In genomic region chr20:41173161-41173721, GRCh38 we compare ENCODE assay signal across 8 cellular contexts. TPM values are rescaled to one million over a fixed set of nuclear protein-coding genes. Genes with fewer than 3 reads are reported as not detected.
DNase-seq lines count a peak whose midpoint lies in the region; ATAC-seq lines count a peak whose summit lies in the region.

No MANE protein-coding gene starts in this region.

- no peak overlapping the region for H3K4me3 Mint-ChIP-seq in activated CD4-positive, alpha-beta memory T cell treated with anti-CD3 and anti-CD28 coated beads, Interleukin-2, amount 10 ng/mL, durations not matched to agents 7 days and 5 days

- no peaks in the 10 kb centered on the region for H3K27me3 Mint-ChIP-seq in activated CD4-positive, alpha-beta memory T cell treated with anti-CD3 and anti-CD28 coated beads, Interleukin-2, amount 10 ng/mL, durations not matched to agents 7 days and 5 days

- peak overlapping the region; percentile 35 for H3K27ac Mint-ChIP-seq in activated CD4-positive, alpha-beta memory T cell treated with anti-CD3 and anti-CD28 coated beads, Interleukin-2, amount 10 ng/mL, durations not matched to agents 7 days and 5 days

- CTCF ChIA-PET in activated CD4-positive, alpha-beta memory T cell treated with anti-CD3 and anti-CD28 coated beads, Interleukin-2, amount 10 ng/mL, durations not matched to agents 7 days and 5 days (lab: Charles Lee), result interaction anchor here (0.6 to 3.8 kb wide), 26 partner anchors 10 to 238 kb away, joined by 3 to 30 read pairs (median 4); partner anchors contain the start of gene LPIN3

- peak; percentile 73 for DNase-seq in CD1c-positive myeloid dendritic cell (ENCODE audit: extremely low spot score)
- peak; percentile 64 for DNase-seq in HCEC 1CT
- peak; percentile 58 for DNase-seq in NCI-H510A treated with DMSO at 0.1 percent for 48 hours (lab: John Stamatoyannopoulos, UW)
- DNase-seq in activated CD4-positive, alpha-beta memory T cell treated with anti-CD3 and anti-CD28 coated beads, Interleukin-2, amount 10 ng/mL, durations not matched to agents 7 days and 5 days, result peak; percentile 60
- DNase-seq in ecto neural progenitor cell (ENCODE audit: low spot score), result peak; percentile 89
- peak; percentile 93 for DNase-seq in medulla oblongata (ENCODE audit: extremely low spot score)
- peak; percentile 31 to 54 (median 37) for DNase-seq in stimulated activated CD4-positive, alpha-beta T cell treated with anti-CD3 and anti-CD28 coated beads, TNF-alpha, amount 100 ng/mL, for 48 hours (ENCODE audit: low read depth in 3 of 3)

- POLR2A ChIA-PET in activated CD4-positive, alpha-beta memory T cell treated with anti-CD3 and anti-CD28 coated beads, Interleukin-2, amount 10 ng/mL, durations not matched to agents 7 days and 5 days (lab: Charles Lee), result interaction anchor here (0.8 to 2.5 kb wide), 4 partner anchors 17 to 164 kb away, joined by 3 to 12 read pairs (median 6); no protein-coding TSS in a partner anchor

- H3K36me3 Mint-ChIP-seq in activated CD4-positive, alpha-beta memory T cell treated with anti-CD3 and anti-CD28 coated beads, Interleukin-2, amount 10 ng/mL, durations not matched to agents 7 days and 5 days (ENCODE audit: low read depth), result peaks cover 92% of the 10 kb centered on the region

- H3K9me3 Mint-ChIP-seq in activated CD4-positive, alpha-beta memory T cell treated with anti-CD3 and anti-CD28 coated beads, Interleukin-2, amount 10 ng/mL, durations not matched to agents 7 days and 5 days, result no peaks in the 10 kb centered on the region

- peaks cover 12% of the 10 kb centered on the region for H3K4me1 Mint-ChIP-seq in activated CD4-positive, alpha-beta memory T cell treated with anti-CD3 and anti-CD28 coated beads, Interleukin-2, amount 10 ng/mL, durations not matched to agents 7 days and 5 days

- no peak for ATAC-seq in GM21515 (IDR thresholded peaks at IDR 0.05; ENCODE audit: unreplicated experiment)

RNA-seq across cellular contexts. Expression of gene PLCG1, which starts 35.9 kb away (rescaled TPM):
- 100 to 1,000 TPM; 267 to 286 TPM for total RNA-seq in activated CD4-positive, alpha-beta memory T cell treated with anti-CD3 and anti-CD28 coated beads, Interleukin-2, amount 10 ng/mL, durations not matched to agents 7 days and 5 days

Comparison
In these comparisons a context has a peak if more than half of its experiments do, and no peak if none do; other contexts are left out.
1. DNase-seq: peak in every context shown above with its lines; median percentile 93 in medulla oblongata; 89 in ecto neural progenitor cell; 73 in CD1c-positive myeloid dendritic cell; 64 in HCEC 1CT; 60 in activated CD4-positive, alpha-beta memory T cell treated with anti-CD3 and anti-CD28 coated beads, Interleukin-2, amount 10 ng/mL, durations not matched to agents 7 days and 5 days; 58 in NCI-H510A treated with DMSO at 0.1 percent for 48 hours; 37 in stimulated activated CD4-positive, alpha-beta T cell treated with anti-CD3 and anti-CD28 coated beads, TNF-alpha, amount 100 ng/mL, for 48 hours.